ENCODE assay signal across 8 cellular contexts in the genomic region with DNA sequence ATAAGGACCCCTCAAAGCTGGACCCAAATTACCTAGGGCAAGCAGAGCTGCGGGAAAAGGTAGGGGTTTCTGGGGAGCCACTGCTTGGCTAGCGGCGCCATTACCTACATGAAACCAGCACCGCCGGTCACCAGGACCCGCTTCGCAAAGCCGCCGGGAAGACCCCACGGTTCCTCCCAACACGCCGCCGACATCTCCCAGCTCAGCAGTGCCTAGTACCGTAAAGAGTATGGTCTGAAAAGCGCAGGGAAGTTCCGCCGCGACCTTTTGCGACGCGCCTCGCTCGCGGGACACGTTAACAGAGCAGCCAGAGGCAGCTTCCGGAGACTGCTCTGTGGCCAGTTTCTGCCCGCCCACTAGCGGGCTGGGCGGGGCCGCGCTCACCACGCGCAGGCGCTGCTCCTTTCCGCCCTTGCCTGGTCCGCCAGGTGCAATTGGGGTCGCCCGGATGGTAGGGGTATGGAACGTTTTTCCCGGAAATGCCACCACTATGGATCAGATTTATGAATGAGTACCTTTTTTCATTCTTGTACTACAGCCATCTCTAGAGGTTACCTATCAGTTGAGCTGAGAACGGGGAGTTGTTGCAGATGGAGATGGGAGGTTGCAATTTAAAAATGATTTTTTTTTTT. TPM values are rescaled to one million over a fixed set of nuclear protein-coding genes. Genes with fewer than 3 reads are reported as not detected.
DNase-seq lines count a peak whose midpoint lies in the region; ATAC-seq, FAIRE-seq and TF ChIP-seq lines count a peak whose summit lies in the region.

Gene TGDS (minus strand): TSS at position 210 of the 632 bp plus-strand sequence. CDS start 16 bp downstream, at position 194.

- intact Hi-C loops in Right ventricle myocardium superior (cut with DNase I) (no loop called here), pancreas (cut with DNase I) (no loop called here), thyroid gland (cut with DNase I) (loop anchor here (10.0 kb wide), 1 partner anchor 51 kb away; no protein-coding TSS in a partner anchor)

- H3K27ac ChIP-seq in pancreas (peak within 1 kb of the TSS; percentile 39 to 86 (median 68)), thyroid gland (peak within 1 kb of the TSS in 2 of 3 donors; percentile 57 to 78)

- H3K36me3 ChIP-seq in pancreas (peaks cover 0 to 13% (median 0%) of the 10 kb centered on the region in 3 donors), thyroid gland (peaks cover 0 to 11% of the 10 kb centered on the region in 2 donors)

- TF ChIP-seq POLR2A in GM12891 (IDR thresholded peaks at IDR 0.05; ENCODE audit: low read depth, low read length) = peak; percentile 97
- peak in 1 of 2 donors; percentile 90 for TF ChIP-seq POLR2A in thyroid gland (IDR thresholded peaks at IDR 0.05)

- peak; percentile 99 for ATAC-seq in HG02798 (IDR thresholded peaks at IDR 0.05; ENCODE audit: poor library complexity, unreplicated experiment)
- peak; percentile 100 for ATAC-seq in Right ventricle myocardium superior (ENCODE audit: poor library complexity)
- peak; percentile 98 to 99 (median 99) for ATAC-seq in pancreas

- no peaks in the 10 kb centered on the region for H3K27me3 ChIP-seq in pancreas
- H3K27me3 ChIP-seq in thyroid gland = no peaks in the 10 kb centered on the region

- DNase-seq in GM12891 (ENCODE audit: insufficient read length, low spot score) (peak; percentile 77), NCI-H1436 (lab: John Stamatoyannopoulos, UW) (peak; percentile 85), SW480 (ENCODE audit: low spot score) (peak; percentile 91), Right ventricle myocardium superior (peak; percentile 96), pancreas (peak; percentile 88 to 94 (median 90)), thyroid gland (peak; percentile 93 to 95)
- peak; percentile 78 for DNase-seq in activated naive CD8-positive, alpha-beta T cell treated with anti-CD3 and anti-CD28 coated beads, Interleukin-2, amount 50 U/mL, for 16 hours (ENCODE audit: low read depth, low spot score)

- no peaks in the 10 kb centered on the region for H3K9me3 ChIP-seq in pancreas
- H3K9me3 ChIP-seq in thyroid gland = no peaks in the 10 kb centered on the region

- 0 to 1% methylated on average over 41 of the region's 41 CpGs for WGBS in pancreas, 2 donors
- WGBS in thyroid gland, 2 donors = 0 to 2% methylated on average over 8 to 34 of the region's 41 CpGs

- FAIRE-seq in GM12891 (lab: Jason Lieb, UNC) (peak; percentile 95), pancreas (lab: Jason Lieb, UNC) (no peak)

- H3K4me1 ChIP-seq in pancreas (peaks cover 14 to 25% (median 22%) of the 10 kb centered on the region in 3 donors), thyroid gland (peaks cover 18 to 19% of the 10 kb centered on the region in 2 donors)

- peak within 1 kb of the TSS; percentile 61 to 89 (median 86) for H3K4me3 ChIP-seq in pancreas
- H3K4me3 ChIP-seq in thyroid gland (replicated peaks in 1 of 3) = peak within 1 kb of the TSS; percentile 55 to 91 (median 67)

- TF ChIP-seq CTCF in pancreas (IDR thresholded peaks at IDR 0.05) (no peak), thyroid gland (IDR thresholded peaks at IDR 0.05) (peak in 1 of 6 experiments; percentile 36)

TF ChIP-seq in GM12891, 5 proteins besides CTCF, POLR2A, EP300 and RAD21:
- TF ChIP-seq POU2F2 (IDR thresholded peaks at IDR 0.05; ENCODE audit: low read depth, low read length) (peak; percentile 47; the same call in 1 of the 2 replicates), TAF1 (IDR thresholded peaks at IDR 0.05; ENCODE audit: low read depth, low read length) (peak; percentile 92), SPI1 (IDR thresholded peaks at IDR 0.05; ENCODE audit: low read depth, low read length) (no peak; the same call in 1 of the 2 replicates), PAX5 (IDR thresholded peaks at IDR 0.05; ENCODE audit: insufficient read depth, low read length, severe bottlenecking) (no peak), POLR2AphosphoS5 (IDR thresholded peaks at IDR 0.05; ENCODE audit: low read depth, low read length) (peak; percentile 97)

RNA-seq across cellular contexts. Expression of gene TGDS, which starts in this region (rescaled TPM):
- 9.2 TPM for polyA plus RNA-seq in GM12891 (2012; ENCODE audit: low read depth, missing spikeins)
- total RNA-seq in Right ventricle myocardium superior = 4.5 TPM
- 1 to 10 TPM; 2.1 to 6.5 (median 5.1) TPM for total RNA-seq in pancreas
- polyA plus RNA-seq in pancreas = 1 to 10 TPM; 5.8 to 8.4 TPM
- total RNA-seq in thyroid gland = 10 to 100 TPM; 15.8 to 25.2 (median 20.4) TPM

Comparison
In these comparisons a context has a peak if more than half of its experiments do, and no peak if none do; other contexts are left out.
1. Peak in every context shown above with its lines: DNase-seq, ATAC-seq, H3K4me3 ChIP-seq and H3K27ac ChIP-seq.